In the genomic region with DNA sequence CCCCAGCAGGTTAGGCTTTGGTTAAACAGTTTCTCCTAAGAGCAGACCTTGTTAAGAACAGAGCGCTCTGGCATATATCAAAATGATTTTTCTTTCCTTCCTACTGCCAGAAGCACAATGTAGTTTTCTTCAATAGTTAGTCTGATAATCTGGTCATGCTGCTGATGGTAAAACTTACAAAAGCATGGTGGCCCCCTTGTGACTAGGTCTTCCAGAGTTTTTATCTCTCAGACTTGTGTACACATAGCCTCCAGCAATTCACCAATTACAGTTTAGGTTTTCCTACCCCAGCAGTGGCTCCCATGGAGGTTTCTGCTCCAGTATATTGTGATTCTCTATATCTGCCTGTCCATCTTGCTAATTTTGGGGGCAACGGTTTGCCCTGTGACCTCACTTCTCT, we compare ENCODE assay signal across 2 cellular contexts.
TF ChIP-seq lines count a peak whose summit lies in the region.

No MANE protein-coding gene starts in this region.

TF ChIP-seq in HEK293, 187 proteins besides CTCF, POLR2A, EP300 and RAD21:
- TF ChIP-seq, protein P1, sequence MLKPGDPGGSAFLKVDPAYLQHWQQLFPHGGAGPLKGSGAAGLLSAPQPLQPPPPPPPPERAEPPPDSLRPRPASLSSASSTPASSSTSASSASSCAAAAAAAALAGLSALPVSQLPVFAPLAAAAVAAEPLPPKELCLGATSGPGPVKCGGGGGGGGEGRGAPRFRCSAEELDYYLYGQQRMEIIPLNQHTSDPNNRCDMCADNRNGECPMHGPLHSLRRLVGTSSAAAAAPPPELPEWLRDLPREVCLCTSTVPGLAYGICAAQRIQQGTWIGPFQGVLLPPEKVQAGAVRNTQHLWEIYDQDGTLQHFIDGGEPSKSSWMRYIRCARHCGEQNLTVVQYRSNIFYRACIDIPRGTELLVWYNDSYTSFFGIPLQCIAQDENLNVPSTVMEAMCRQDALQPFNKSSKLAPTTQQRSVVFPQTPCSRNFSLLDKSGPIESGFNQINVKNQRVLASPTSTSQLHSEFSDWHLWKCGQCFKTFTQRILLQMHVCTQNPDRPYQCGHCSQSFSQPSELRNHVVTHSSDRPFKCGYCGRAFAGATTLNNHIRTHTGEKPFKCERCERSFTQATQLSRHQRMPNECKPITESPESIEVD (tag by site-specific recombination; IDR thresholded peaks at IDR 0.05): 0 out of 2 replicates have a peak, but pooled peaks have one; percentile 19
- TF ChIP-seq, protein P2, sequence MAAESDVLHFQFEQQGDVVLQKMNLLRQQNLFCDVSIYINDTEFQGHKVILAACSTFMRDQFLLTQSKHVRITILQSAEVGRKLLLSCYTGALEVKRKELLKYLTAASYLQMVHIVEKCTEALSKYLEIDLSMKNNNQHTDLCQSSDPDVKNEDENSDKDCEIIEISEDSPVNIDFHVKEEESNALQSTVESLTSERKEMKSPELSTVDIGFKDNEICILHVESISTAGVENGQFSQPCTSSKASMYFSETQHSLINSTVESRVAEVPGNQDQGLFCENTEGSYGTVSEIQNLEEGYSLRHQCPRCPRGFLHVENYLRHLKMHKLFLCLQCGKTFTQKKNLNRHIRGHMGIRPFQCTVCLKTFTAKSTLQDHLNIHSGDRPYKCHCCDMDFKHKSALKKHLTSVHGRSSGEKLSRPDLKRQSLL (tag by site-specific recombination; IDR thresholded peaks at IDR 0.05): no peak

TF ChIP-seq in HepG2, 621 proteins besides CTCF, POLR2A, EP300 and RAD21 (continued from another document):
- TF ChIP-seq, protein P3, sequence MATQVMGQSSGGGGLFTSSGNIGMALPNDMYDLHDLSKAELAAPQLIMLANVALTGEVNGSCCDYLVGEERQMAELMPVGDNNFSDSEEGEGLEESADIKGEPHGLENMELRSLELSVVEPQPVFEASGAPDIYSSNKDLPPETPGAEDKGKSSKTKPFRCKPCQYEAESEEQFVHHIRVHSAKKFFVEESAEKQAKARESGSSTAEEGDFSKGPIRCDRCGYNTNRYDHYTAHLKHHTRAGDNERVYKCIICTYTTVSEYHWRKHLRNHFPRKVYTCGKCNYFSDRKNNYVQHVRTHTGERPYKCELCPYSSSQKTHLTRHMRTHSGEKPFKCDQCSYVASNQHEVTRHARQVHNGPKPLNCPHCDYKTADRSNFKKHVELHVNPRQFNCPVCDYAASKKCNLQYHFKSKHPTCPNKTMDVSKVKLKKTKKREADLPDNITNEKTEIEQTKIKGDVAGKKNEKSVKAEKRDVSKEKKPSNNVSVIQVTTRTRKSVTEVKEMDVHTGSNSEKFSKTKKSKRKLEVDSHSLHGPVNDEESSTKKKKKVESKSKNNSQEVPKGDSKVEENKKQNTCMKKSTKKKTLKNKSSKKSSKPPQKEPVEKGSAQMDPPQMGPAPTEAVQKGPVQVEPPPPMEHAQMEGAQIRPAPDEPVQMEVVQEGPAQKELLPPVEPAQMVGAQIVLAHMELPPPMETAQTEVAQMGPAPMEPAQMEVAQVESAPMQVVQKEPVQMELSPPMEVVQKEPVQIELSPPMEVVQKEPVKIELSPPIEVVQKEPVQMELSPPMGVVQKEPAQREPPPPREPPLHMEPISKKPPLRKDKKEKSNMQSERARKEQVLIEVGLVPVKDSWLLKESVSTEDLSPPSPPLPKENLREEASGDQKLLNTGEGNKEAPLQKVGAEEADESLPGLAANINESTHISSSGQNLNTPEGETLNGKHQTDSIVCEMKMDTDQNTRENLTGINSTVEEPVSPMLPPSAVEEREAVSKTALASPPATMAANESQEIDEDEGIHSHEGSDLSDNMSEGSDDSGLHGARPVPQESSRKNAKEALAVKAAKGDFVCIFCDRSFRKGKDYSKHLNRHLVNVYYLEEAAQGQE (IDR thresholded peaks at IDR 0.05; ENCODE audit: borderline replicate concordance in 1 of 2, low read depth in 1 of 2, low read length in 2 of 2): no peak
- TF ChIP-seq, protein P4, sequence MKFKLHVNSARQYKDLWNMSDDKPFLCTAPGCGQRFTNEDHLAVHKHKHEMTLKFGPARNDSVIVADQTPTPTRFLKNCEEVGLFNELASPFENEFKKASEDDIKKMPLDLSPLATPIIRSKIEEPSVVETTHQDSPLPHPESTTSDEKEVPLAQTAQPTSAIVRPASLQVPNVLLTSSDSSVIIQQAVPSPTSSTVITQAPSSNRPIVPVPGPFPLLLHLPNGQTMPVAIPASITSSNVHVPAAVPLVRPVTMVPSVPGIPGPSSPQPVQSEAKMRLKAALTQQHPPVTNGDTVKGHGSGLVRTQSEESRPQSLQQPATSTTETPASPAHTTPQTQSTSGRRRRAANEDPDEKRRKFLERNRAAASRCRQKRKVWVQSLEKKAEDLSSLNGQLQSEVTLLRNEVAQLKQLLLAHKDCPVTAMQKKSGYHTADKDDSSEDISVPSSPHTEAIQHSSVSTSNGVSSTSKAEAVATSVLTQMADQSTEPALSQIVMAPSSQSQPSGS (CRISPR knock-in tag; IDR thresholded peaks at IDR 0.05): no peak
- TF ChIP-seq ZNF33B (CRISPR knock-in tag; IDR thresholded peaks at IDR 0.05) (no peak), ELF1 (CRISPR knock-in tag; IDR thresholded peaks at IDR 0.05) (no peak), POLR2G (IDR thresholded peaks at IDR 0.05; ENCODE audit: low read depth, low read length) (no peak), RFXANK (CRISPR knock-in tag; IDR thresholded peaks at IDR 0.05) (no peak), NFYC (CRISPR knock-in tag; IDR thresholded peaks at IDR 0.05) (no peak), ZNF816 (CRISPR knock-in tag; IDR thresholded peaks at IDR 0.05; ENCODE audit: borderline replicate concordance) (no peak), MIXL1 (CRISPR knock-in tag; IDR thresholded peaks at IDR 0.05) (no peak)
